In genomic region chr7:151785681-151785965, GRCh38 we compare ENCODE assay signal across 18 cellular contexts.
DNase-seq lines count a peak whose midpoint lies in the region; ATAC-seq and TF ChIP-seq lines count a peak whose summit lies in the region.
"Had no signal": no experiment of that assay in that cellular context is flagged by ENCODE, and none has a peak within 500 bp of the region (broad histone marks: within the 10 kb centered on the region; RNA-seq: fewer than 3 reads in every experiment).

No MANE protein-coding gene starts in this region.

- H3K4me3 ChIP-seq in neuronal stem cell (ENCODE audit: low read length in 2 of 2) (no peak overlapping the region), Karpas-422 (ENCODE audit: low read length) (no peak overlapping the region), neural progenitor cell (no peak overlapping the region)
- H3K4me3 ChIP-seq: BLaER1, HAP-1 had no signal

- H3K36me3 Mint-ChIP-seq in activated naive CD4-positive, alpha-beta T cell treated with anti-CD3 and anti-CD28 coated beads, Interleukin-2, amount 50 U/mL, for 24 hours, result no peaks in the 10 kb centered on the region
- no peaks in the 10 kb centered on the region for H3K36me3 Mint-ChIP-seq in activated naive CD4-positive, alpha-beta T cell treated with anti-CD3 and anti-CD28 coated beads for 36 hours (ENCODE audit: low read depth)
- peaks cover 2% of the 10 kb centered on the region for H3K36me3 Mint-ChIP-seq in T-helper 17 cell (ENCODE audit: low read depth)
- H3K36me3 Mint-ChIP-seq in neural progenitor cell, result no peaks in the 10 kb centered on the region

- no peak overlapping the region for H3K14ac ChIP-seq in neuronal stem cell (ENCODE audit: low read length)

- H3K9ac ChIP-seq in neuronal stem cell (ENCODE audit: low read depth, low read length, poor library complexity) (peak overlapping the region; percentile 33), Karpas-422 (ENCODE audit: low read length) (no peak overlapping the region), neural progenitor cell (no peak overlapping the region)
- H3K9ac ChIP-seq: BLaER1 had no signal

- H3K4me1 ChIP-seq in neuronal stem cell (ENCODE audit: control insufficient read depth in 2 of 2, insufficient read depth in 1 of 2, low read depth in 1 of 2, low read length in 2 of 2) (peaks cover 0 to 2% of the 10 kb centered on the region in 2 donors), Karpas-422 (ENCODE audit: low read length) (peaks cover 6% of the 10 kb centered on the region; the same call in 1 of the 2 replicates), neural progenitor cell (no peaks in the 10 kb centered on the region)
- H3K4me1 ChIP-seq: Caco-2, HAP-1 had no signal

- CTCF ChIA-PET in activated naive CD4-positive, alpha-beta T cell treated with anti-CD3 and anti-CD28 coated beads for 36 hours (lab: Charles Lee), result interaction anchor here (0.6 to 1.2 kb wide), 2 partner anchors 25 to 584 kb away, joined by 3 to 4 read pairs; no protein-coding TSS in a partner anchor

- H3K9me2 ChIP-seq in Karpas-422 (replicated peaks; ENCODE audit: insufficient read depth, low read length), result no peaks in the 10 kb centered on the region

- no peak overlapping the region for H2BK120ac ChIP-seq in neuronal stem cell (ENCODE audit: low read depth, low read length)

- WGBS in neuronal stem cell (ENCODE audit: extremely low coverage in 2 of 2, insufficient read length in 2 of 2, insufficient replicate concordance in 1 of 2), 2 donors, result no CpG with 5 or more reads among the region's 7 CpGs

- H2AFZ ChIP-seq in neuronal stem cell (ENCODE audit: low read length) (no peak overlapping the region), Karpas-422 (ENCODE audit: low read length) (no peak overlapping the region), neural progenitor cell (replicated peaks) (no peak overlapping the region)

- H3K9me3 ChIP-seq in T-helper 17 cell (ENCODE audit: control insufficient read depth, low read length, poor library complexity, severe bottlenecking), result no peaks in the 10 kb centered on the region
- no peaks in the 10 kb centered on the region for H3K9me3 ChIP-seq in neuronal stem cell (replicated peaks in 1 of 2; ENCODE audit: control insufficient read depth in 2 of 2, insufficient read depth in 1 of 2, low read depth in 1 of 2, low read length in 2 of 2)
- no peaks in the 10 kb centered on the region for H3K9me3 ChIP-seq in Karpas-422 (ENCODE audit: low read length)
- no peaks in the 10 kb centered on the region for H3K9me3 ChIP-seq in neural progenitor cell (ENCODE audit: low read depth)
- H3K9me3 ChIP-seq: Caco-2, HAP-1 had no signal

- H4K20me1 ChIP-seq in Karpas-422 (ENCODE audit: insufficient read depth, low read depth, low read length), result no peaks in the 10 kb centered on the region
- no peaks in the 10 kb centered on the region for H4K20me1 ChIP-seq in neural progenitor cell (ENCODE audit: low read depth)
- H4K20me1 ChIP-seq: BLaER1 had no signal

- intact Hi-C loops in activated naive CD4-positive, alpha-beta T cell treated with anti-CD3 and anti-CD28 coated beads for 36 hours (cut with micrococcal nuclease), result loop anchor here (10.0 kb wide), 1 partner anchor 209 kb away; no protein-coding TSS in a partner anchor

- no peak overlapping the region for H2BK12ac ChIP-seq in neuronal stem cell (ENCODE audit: low read length)

- H3F3A ChIP-seq in neural progenitor cell (ENCODE audit: low read depth), result no peaks in the 10 kb centered on the region

- no peak for DNase-seq in activated naive CD4-positive, alpha-beta T cell treated with anti-CD3 and anti-CD28 coated beads for 36 hours
- DNase-seq in T-helper 17 cell (no peak), neuronal stem cell (ENCODE audit: low spot score) (no peak), Karpas-422 (no peak), neural progenitor cell (ENCODE audit: low spot score) (no peak)
- DNase-seq: Caco-2; CD4-positive, CD25-positive, alpha-beta regulatory T cell; CD8-positive, alpha-beta T cell; DMS153; DND-41; GOT3; HFFc6 had no signal

- H2BK5ac ChIP-seq in neuronal stem cell (ENCODE audit: low read length), result no peak overlapping the region

- no peak overlapping the region for H3K4ac ChIP-seq in neuronal stem cell (ENCODE audit: low read length)

- no peak overlapping the region for H4K91ac ChIP-seq in neuronal stem cell (ENCODE audit: low read depth, low read length, poor library complexity)

- no peaks in the 10 kb centered on the region for H3K9me3 Mint-ChIP-seq in activated naive CD4-positive, alpha-beta T cell treated with anti-CD3 and anti-CD28 coated beads, Interleukin-2, amount 50 U/mL, for 24 hours
- H3K9me3 Mint-ChIP-seq in activated naive CD4-positive, alpha-beta T cell treated with anti-CD3 and anti-CD28 coated beads for 36 hours, result no peaks in the 10 kb centered on the region
- H3K9me3 Mint-ChIP-seq in neural progenitor cell, result no peaks in the 10 kb centered on the region
- H3K9me3 Mint-ChIP-seq: CD8-positive, alpha-beta T cell; HFFc6 had no signal

- peak overlapping the region; percentile 25 for H3K23ac ChIP-seq in neuronal stem cell (ENCODE audit: low read depth, low read length, poor library complexity)

- H3K36me3 ChIP-seq in neuronal stem cell (replicated peaks in 1 of 2; ENCODE audit: control insufficient read depth in 2 of 2, insufficient read depth in 2 of 2, low read length in 2 of 2) (no peaks in the 10 kb centered on the region), Karpas-422 (ENCODE audit: insufficient read depth, low read length) (no peaks in the 10 kb centered on the region), neural progenitor cell (no peaks in the 10 kb centered on the region)
- H3K36me3 ChIP-seq: HAP-1 had no signal

- H3K4me2 ChIP-seq in neuronal stem cell (ENCODE audit: insufficient read depth, low read length, poor library complexity, severe bottlenecking) (no peak overlapping the region), Karpas-422 (ENCODE audit: low read depth, low read length, poor library complexity, severe bottlenecking) (no peak overlapping the region), neural progenitor cell (no peak overlapping the region)
- H3K4me2 ChIP-seq: BLaER1 had no signal

- no peak overlapping the region for H4K8ac ChIP-seq in neuronal stem cell (ENCODE audit: low read depth, low read length)

- peak overlapping the region; percentile 74 for H3K27ac Mint-ChIP-seq in activated naive CD4-positive, alpha-beta T cell treated with anti-CD3 and anti-CD28 coated beads, Interleukin-2, amount 50 U/mL, for 24 hours
- no peak overlapping the region for H3K27ac Mint-ChIP-seq in activated naive CD4-positive, alpha-beta T cell treated with anti-CD3 and anti-CD28 coated beads for 36 hours
- H3K27ac Mint-ChIP-seq in T-helper 17 cell (peak overlapping the region; percentile 24), neural progenitor cell (no peak overlapping the region)
- H3K27ac Mint-ChIP-seq: B cell; CD8-positive, alpha-beta T cell; HFFc6 had no signal

- ATAC-seq in T-helper 17 cell, result no peak
- ATAC-seq: CD8-positive, alpha-beta T cell had no signal

- peak overlapping the region; percentile 65 for H2AK5ac ChIP-seq in neuronal stem cell (ENCODE audit: low read depth, low read length)

- H3K27me3 Mint-ChIP-seq in activated naive CD4-positive, alpha-beta T cell treated with anti-CD3 and anti-CD28 coated beads, Interleukin-2, amount 50 U/mL, for 24 hours, result no peaks in the 10 kb centered on the region
- no peaks in the 10 kb centered on the region for H3K27me3 Mint-ChIP-seq in activated naive CD4-positive, alpha-beta T cell treated with anti-CD3 and anti-CD28 coated beads for 36 hours (ENCODE audit: low read depth)
- H3K27me3 Mint-ChIP-seq in T-helper 17 cell, result no peaks in the 10 kb centered on the region
- H3K27me3 Mint-ChIP-seq in neural progenitor cell (ENCODE audit: insufficient read depth, low read depth), result peaks cover 2% of the 10 kb centered on the region
- H3K27me3 Mint-ChIP-seq: B cell; CD4-positive, CD25-positive, alpha-beta regulatory T cell had no signal

- TF ChIP-seq CTCF in neural progenitor cell (IDR thresholded peaks at IDR 0.05), result no peak

- H3K4me1 Mint-ChIP-seq in activated naive CD4-positive, alpha-beta T cell treated with anti-CD3 and anti-CD28 coated beads, Interleukin-2, amount 50 U/mL, for 24 hours, result peaks cover 27% of the 10 kb centered on the region
- peaks cover 6% of the 10 kb centered on the region for H3K4me1 Mint-ChIP-seq in activated naive CD4-positive, alpha-beta T cell treated with anti-CD3 and anti-CD28 coated beads for 36 hours (ENCODE audit: low read depth)
- peaks cover 26% of the 10 kb centered on the region for H3K4me1 Mint-ChIP-seq in T-helper 17 cell
- peaks cover 3% of the 10 kb centered on the region for H3K4me1 Mint-ChIP-seq in neural progenitor cell

- H2BK15ac ChIP-seq in neuronal stem cell (ENCODE audit: low read length), result peak overlapping the region; percentile 44

- H3K18ac ChIP-seq in neuronal stem cell (ENCODE audit: low read length), result no peak overlapping the region

- H3K79me2 ChIP-seq in Karpas-422 (ENCODE audit: low read length), result no peaks in the 10 kb centered on the region
- no peaks in the 10 kb centered on the region for H3K79me2 ChIP-seq in neural progenitor cell (ENCODE audit: low read depth)

- H3K4me3 Mint-ChIP-seq in activated naive CD4-positive, alpha-beta T cell treated with anti-CD3 and anti-CD28 coated beads, Interleukin-2, amount 50 U/mL, for 24 hours, result no peak overlapping the region
- no peak overlapping the region for H3K4me3 Mint-ChIP-seq in activated naive CD4-positive, alpha-beta T cell treated with anti-CD3 and anti-CD28 coated beads for 36 hours
- H3K4me3 Mint-ChIP-seq in T-helper 17 cell (no peak overlapping the region), neural progenitor cell (no peak overlapping the region)
- H3K4me3 Mint-ChIP-seq: B cell; CD4-positive, CD25-positive, alpha-beta regulatory T cell; CD8-positive, alpha-beta T cell; HFFc6 had no signal

- H3K27me3 ChIP-seq in neuronal stem cell (ENCODE audit: control insufficient read depth in 3 of 3, insufficient read depth in 3 of 3, low read depth in 1 of 3, low read length in 3 of 3), result peaks cover 0 to 32% (median 5%) of the 10 kb centered on the region in 3 experiments
- H3K27me3 ChIP-seq in Karpas-422 (ENCODE audit: low read length), result no peaks in the 10 kb centered on the region
- H3K27me3 ChIP-seq in neural progenitor cell, result peaks cover 12% of the 10 kb centered on the region
- H3K27me3 ChIP-seq: BLaER1 had no signal

- H3K79me1 ChIP-seq in neuronal stem cell (ENCODE audit: low read depth, low read length), result no peaks in the 10 kb centered on the region

- H3K27ac ChIP-seq in neuronal stem cell (replicated peaks; ENCODE audit: low read length) (no peak overlapping the region), Karpas-422 (ENCODE audit: low read length) (no peak overlapping the region), neural progenitor cell (no peak overlapping the region)
- H3K27ac ChIP-seq: 22Rv1, BLaER1, C4-2B had no signal

Comparison
In these comparisons a context has a peak if more than half of its experiments do, and no peak if none do; other contexts are left out.
1. H3K27ac Mint-ChIP-seq: peak in activated naive CD4-positive, alpha-beta T cell treated with anti-CD3 and anti-CD28 coated beads, Interleukin-2, amount 50 U/mL, for 24 hours (single experiment) and T-helper 17 cell (single experiment); none in activated naive CD4-positive, alpha-beta T cell treated with anti-CD3 and anti-CD28 coated beads for 36 hours (single experiment) and neural progenitor cell (single experiment).